ENCODE assay signal across 20 cellular contexts in the genomic region with DNA sequence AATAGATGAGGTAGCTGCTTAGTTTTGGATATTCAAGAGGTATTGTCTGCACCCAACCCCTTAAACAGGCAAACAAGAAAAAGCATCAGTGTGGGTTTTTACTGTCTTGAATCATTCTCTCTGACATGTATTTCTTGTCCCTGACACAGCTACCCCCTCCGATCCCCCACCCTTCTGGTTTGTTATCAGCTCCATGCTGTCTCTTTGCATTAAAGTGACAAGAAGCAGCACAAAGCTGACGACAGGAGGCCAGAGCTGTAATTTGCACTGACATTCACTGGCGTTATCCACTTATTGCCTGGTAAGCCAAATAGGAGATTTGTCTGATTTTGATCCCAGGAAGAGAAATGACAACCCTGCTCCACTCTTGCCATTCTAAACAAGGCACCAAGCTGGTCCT.
DNase-seq lines count a peak whose midpoint lies in the region; ATAC-seq, FAIRE-seq and TF ChIP-seq lines count a peak whose summit lies in the region.
"Had no signal": no experiment of that assay in that cellular context is flagged by ENCODE, and none has a peak within 500 bp of the region (broad histone marks: within the 10 kb centered on the region; RNA-seq: fewer than 3 reads in every experiment).

No MANE protein-coding gene starts in this region.

- H3K4me1 Mint-ChIP-seq in GM23338 = peaks cover 7% of the 10 kb centered on the region
- H3K4me1 Mint-ChIP-seq in brain = peaks cover 21% of the 10 kb centered on the region
- H3K4me1 Mint-ChIP-seq in neural progenitor cell = peaks cover 2% of the 10 kb centered on the region

- H3K4me2 ChIP-seq in GM23338 (no peak overlapping the region), neural progenitor cell (no peak overlapping the region)

- H3K27ac ChIP-seq in GM23338 (ENCODE audit: low read depth) (no peak overlapping the region), neural progenitor cell (no peak overlapping the region), small intestine (ENCODE audit: low read depth in 1 of 2, low read length in 1 of 2) (no peak overlapping the region)

- no peaks in the 10 kb centered on the region for H3K36me3 Mint-ChIP-seq in GM23338 (ENCODE audit: low read depth)
- H3K36me3 Mint-ChIP-seq in brain = no peaks in the 10 kb centered on the region
- no peaks in the 10 kb centered on the region for H3K36me3 Mint-ChIP-seq in neural progenitor cell

- DNase-seq in GM23338 (ENCODE audit: low spot score) (no peak), OCI-M1 (lab: John Stamatoyannopoulos, UW) (peak; percentile 13), neural progenitor cell (ENCODE audit: low spot score) (peak; percentile 39), small intestine (no peak)
- no peak for DNase-seq in activated CD4-positive, alpha-beta T cell treated with anti-CD3 and anti-CD28 coated beads, Interleukin-2, amount 50 U/mL, for 48 hours
- DNase-seq in stimulated activated CD4-positive, alpha-beta T cell treated with anti-CD3 and anti-CD28 coated beads, Interleukin-2, amount 100 ng/mL, for 24 hours = no peak
- DNase-seq: DND-41; GDM1; HCEC 1CT; MM.1S; NCI-H1092; NCI-H1436 treated with DMSO at 0.1 percent for 48 hours; NCI-H2029; NCI-H446; NCI-H69; NK-92 treated with Interleukin-12 subunit alpha and Interleukin-12 subunit beta, amount 100 ng/mL, for 24 hours; SHP77 had no signal

- H3K36me3 ChIP-seq in GM23338 (ENCODE audit: insufficient read depth) (no peaks in the 10 kb centered on the region), neural progenitor cell (no peaks in the 10 kb centered on the region), small intestine (ENCODE audit: control insufficient read depth in 2 of 2, insufficient read depth in 2 of 2, low read length in 2 of 2) (no peaks in the 10 kb centered on the region)

- H3K27me3 ChIP-seq in GM23338 (ENCODE audit: insufficient read depth) = no peaks in the 10 kb centered on the region
- H3K27me3 ChIP-seq in neural progenitor cell = peaks cover 4% of the 10 kb centered on the region
- no peaks in the 10 kb centered on the region for H3K27me3 ChIP-seq in small intestine (ENCODE audit: control insufficient read depth in 2 of 2, insufficient read depth in 2 of 2, low read length in 2 of 2)

- H4K20me1 ChIP-seq in GM23338 (replicated peaks; ENCODE audit: insufficient read depth) (no peaks in the 10 kb centered on the region), neural progenitor cell (ENCODE audit: low read depth) (no peaks in the 10 kb centered on the region)

- H3K9ac ChIP-seq in neural progenitor cell = no peak overlapping the region

- peaks cover 7% of the 10 kb centered on the region for H3K27me3 Mint-ChIP-seq in GM23338 (ENCODE audit: insufficient read depth, low read depth, poor library complexity)
- H3K27me3 Mint-ChIP-seq in brain = peaks cover 3% of the 10 kb centered on the region
- peaks cover 6% of the 10 kb centered on the region for H3K27me3 Mint-ChIP-seq in neural progenitor cell (ENCODE audit: insufficient read depth, low read depth)

- H3K4me3 Mint-ChIP-seq in GM23338 = no peak overlapping the region
- H3K4me3 Mint-ChIP-seq in brain = no peak overlapping the region
- no peak overlapping the region for H3K4me3 Mint-ChIP-seq in neural progenitor cell

- no peak for FAIRE-seq in small intestine (lab: Jason Lieb, UNC)
- FAIRE-seq: GM12878, RCC 7860 had no signal

- H3F3A ChIP-seq in GM23338 (replicated peaks; ENCODE audit: low read depth) = no peaks in the 10 kb centered on the region
- no peaks in the 10 kb centered on the region for H3F3A ChIP-seq in neural progenitor cell (ENCODE audit: low read depth)

- H3K9me3 Mint-ChIP-seq in GM23338 (peaks cover 8% of the 10 kb centered on the region; the same call in 1 of the 3 replicates), brain (peaks cover 6 to 24% (median 21%) of the 10 kb centered on the region in 5 experiments), neural progenitor cell (peaks cover 8% of the 10 kb centered on the region)

- no peaks in the 10 kb centered on the region for H3K9me2 ChIP-seq in GM23338 (ENCODE audit: insufficient read depth)

- TF ChIP-seq CTCF in GM23338 (conservative IDR thresholded peaks at IDR 0.05; ENCODE audit: low read depth in 2 of 2) (no peak), brain (conservative IDR thresholded peaks at IDR 0.05) (no peak), neural progenitor cell (IDR thresholded peaks at IDR 0.05) (no peak)

- no peak overlapping the region for H3K4me3 ChIP-seq in GM23338
- no peak overlapping the region for H3K4me3 ChIP-seq in neural progenitor cell
- no peak overlapping the region for H3K4me3 ChIP-seq in small intestine (ENCODE audit: low read depth in 1 of 2, low read length in 2 of 2)
- H3K4me3 ChIP-seq: GM12878 had no signal

- 78 to 94% (median 85%) methylated on average over 3 of the region's 3 CpGs for WGBS in small intestine, 3 donors

- ATAC-seq in GM23338 = no peak
- ATAC-seq: GM12878 had no signal

- H3K4me1 ChIP-seq in GM23338 (ENCODE audit: insufficient read depth) = no peaks in the 10 kb centered on the region
- peaks cover 5% of the 10 kb centered on the region for H3K4me1 ChIP-seq in neural progenitor cell
- peaks cover 0 to 4% of the 10 kb centered on the region in 2 donors for H3K4me1 ChIP-seq in small intestine (ENCODE audit: control insufficient read depth in 2 of 2, insufficient read depth in 1 of 2, low read depth in 1 of 2, low read length in 1 of 2)

- H3K27ac Mint-ChIP-seq in GM23338 (no peak overlapping the region), brain (peak overlapping the region; percentile 31 to 92 (median 78)), neural progenitor cell (no peak overlapping the region)

- H2AFZ ChIP-seq in GM23338 (0 out of 2 replicates have a peak overlapping the region, but pooled peaks have one; percentile 14), neural progenitor cell (replicated peaks) (no peak overlapping the region)

- H3K9me3 ChIP-seq in neural progenitor cell (ENCODE audit: low read depth) = peaks cover 5% of the 10 kb centered on the region
- H3K9me3 ChIP-seq in small intestine (ENCODE audit: control insufficient read depth, low read depth) = no peaks in the 10 kb centered on the region

- no peaks in the 10 kb centered on the region for H3K79me2 ChIP-seq in GM23338 (replicated peaks; ENCODE audit: insufficient read depth)
- no peaks in the 10 kb centered on the region for H3K79me2 ChIP-seq in neural progenitor cell (ENCODE audit: low read depth)

TF ChIP-seq in GM23338, 12 proteins besides CTCF, POLR2A, EP300 and RAD21:
- TF ChIP-seq ZNF331 (CRISPR knock-in tag; IDR thresholded peaks at IDR 0.05; ENCODE audit: low read depth) = no peak
- no peak for TF ChIP-seq EZH2 (IDR thresholded peaks at IDR 0.05; ENCODE audit: low read depth, unreplicated experiment)
- no peak for TF ChIP-seq POLR2AphosphoS5 (IDR thresholded peaks at IDR 0.05; ENCODE audit: low read depth)
- TF ChIP-seq JUNB (IDR thresholded peaks at IDR 0.05; ENCODE audit: unreplicated experiment) = no peak
- no peak for TF ChIP-seq CREB1 (CRISPR knock-in tag; IDR thresholded peaks at IDR 0.05; ENCODE audit: low read depth)
- TF ChIP-seq, protein P1, sequence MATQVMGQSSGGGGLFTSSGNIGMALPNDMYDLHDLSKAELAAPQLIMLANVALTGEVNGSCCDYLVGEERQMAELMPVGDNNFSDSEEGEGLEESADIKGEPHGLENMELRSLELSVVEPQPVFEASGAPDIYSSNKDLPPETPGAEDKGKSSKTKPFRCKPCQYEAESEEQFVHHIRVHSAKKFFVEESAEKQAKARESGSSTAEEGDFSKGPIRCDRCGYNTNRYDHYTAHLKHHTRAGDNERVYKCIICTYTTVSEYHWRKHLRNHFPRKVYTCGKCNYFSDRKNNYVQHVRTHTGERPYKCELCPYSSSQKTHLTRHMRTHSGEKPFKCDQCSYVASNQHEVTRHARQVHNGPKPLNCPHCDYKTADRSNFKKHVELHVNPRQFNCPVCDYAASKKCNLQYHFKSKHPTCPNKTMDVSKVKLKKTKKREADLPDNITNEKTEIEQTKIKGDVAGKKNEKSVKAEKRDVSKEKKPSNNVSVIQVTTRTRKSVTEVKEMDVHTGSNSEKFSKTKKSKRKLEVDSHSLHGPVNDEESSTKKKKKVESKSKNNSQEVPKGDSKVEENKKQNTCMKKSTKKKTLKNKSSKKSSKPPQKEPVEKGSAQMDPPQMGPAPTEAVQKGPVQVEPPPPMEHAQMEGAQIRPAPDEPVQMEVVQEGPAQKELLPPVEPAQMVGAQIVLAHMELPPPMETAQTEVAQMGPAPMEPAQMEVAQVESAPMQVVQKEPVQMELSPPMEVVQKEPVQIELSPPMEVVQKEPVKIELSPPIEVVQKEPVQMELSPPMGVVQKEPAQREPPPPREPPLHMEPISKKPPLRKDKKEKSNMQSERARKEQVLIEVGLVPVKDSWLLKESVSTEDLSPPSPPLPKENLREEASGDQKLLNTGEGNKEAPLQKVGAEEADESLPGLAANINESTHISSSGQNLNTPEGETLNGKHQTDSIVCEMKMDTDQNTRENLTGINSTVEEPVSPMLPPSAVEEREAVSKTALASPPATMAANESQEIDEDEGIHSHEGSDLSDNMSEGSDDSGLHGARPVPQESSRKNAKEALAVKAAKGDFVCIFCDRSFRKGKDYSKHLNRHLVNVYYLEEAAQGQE (IDR thresholded peaks at IDR 0.05; ENCODE audit: unreplicated experiment) = no peak

Comparison
In these comparisons a context has a peak if more than half of its experiments do, and no peak if none do; other contexts are left out.
1. DNase-seq: peak in OCI-M1 (single experiment) and neural progenitor cell (single experiment); none in GM23338 (single experiment), activated CD4-positive, alpha-beta T cell treated with anti-CD3 and anti-CD28 coated beads, Interleukin-2, amount 50 U/mL, for 48 hours (0 of 2), small intestine (single experiment) and stimulated activated CD4-positive, alpha-beta T cell treated with anti-CD3 and anti-CD28 coated beads, Interleukin-2, amount 100 ng/mL, for 24 hours (0 of 2).
2. H3K27ac Mint-ChIP-seq: peak in brain (5 of 5); none in GM23338 (single experiment) and neural progenitor cell (single experiment).